Comparison of ENCODE assay signal across 16 cellular contexts in genomic region chr6:134394141-134394648, GRCh38.
"Had no signal": no experiment of that assay in that cellular context is flagged by ENCODE, and none has a peak within 500 bp of the region (broad histone marks: within the 10 kb centered on the region; RNA-seq: fewer than 3 reads in every experiment).

No MANE protein-coding gene starts in this region.

- ATAC-seq: activated CD8-positive, alpha-beta memory T cell treated with anti-CD3 and anti-CD28 coated beads, Interleukin-2, amount 10 ng/mL, durations not matched to agents 7 days and 5 days; body of pancreas; effector memory CD8-positive, alpha-beta T cell; naive thymus-derived CD8-positive, alpha-beta T cell; right lobe of liver; upper lobe of right lung had no signal

- H3K27me3 Mint-ChIP-seq: activated CD8-positive, alpha-beta memory T cell treated with anti-CD3 and anti-CD28 coated beads, Interleukin-2, amount 10 ng/mL, durations not matched to agents 7 days and 5 days; effector memory CD8-positive, alpha-beta T cell; naive thymus-derived CD8-positive, alpha-beta T cell had no signal

- H3K4me3 Mint-ChIP-seq: activated CD8-positive, alpha-beta memory T cell treated with anti-CD3 and anti-CD28 coated beads, Interleukin-2, amount 10 ng/mL, durations not matched to agents 7 days and 5 days; activated naive CD8-positive, alpha-beta T cell treated with anti-CD3 and anti-CD28 coated beads, Interleukin-2, amount 10 ng/mL, durations not matched to agents 7 days and 5 days; effector memory CD8-positive, alpha-beta T cell; naive thymus-derived CD8-positive, alpha-beta T cell; T-helper 1 cell treated with Interleukin-12 subunit alpha and Interleukin-12 subunit beta and Interleukin-4 antibody, amounts not matched to agents 30 μg/mL and 1 μg/mL, for 36 hours had no signal

- H3K9me3 Mint-ChIP-seq: activated naive CD8-positive, alpha-beta T cell treated with anti-CD3 and anti-CD28 coated beads, Interleukin-2, amount 10 ng/mL, durations not matched to agents 7 days and 5 days; effector memory CD8-positive, alpha-beta T cell; naive thymus-derived CD8-positive, alpha-beta T cell; T-helper 1 cell treated with Interleukin-12 subunit alpha and Interleukin-12 subunit beta and Interleukin-4 antibody, amounts not matched to agents 30 μg/mL and 1 μg/mL, for 36 hours had no signal

- DNase-seq: activated CD4-positive, alpha-beta T cell treated with anti-CD3 and anti-CD28 coated beads, Interleukin-2, amount 50 U/mL, for 48 hours; activated CD8-positive, alpha-beta memory T cell treated with anti-CD3 and anti-CD28 coated beads, Interleukin-2, amount 10 ng/mL, durations not matched to agents 7 days and 5 days; activated naive CD8-positive, alpha-beta T cell treated with anti-CD3 and anti-CD28 coated beads, Interleukin-2, amount 10 ng/mL, durations not matched to agents 7 days and 5 days; body of pancreas; caudate nucleus; effector memory CD8-positive, alpha-beta T cell; gastrocnemius medialis; head of caudate nucleus; mesenchymal stem cell; naive thymus-derived CD8-positive, alpha-beta T cell; ovary; right lobe of liver; SJCRH30; stimulated activated CD4-positive, alpha-beta T cell treated with anti-CD3 and anti-CD28 coated beads, Interleukin-4, amount 100 ng/mL, for 1 hour; upper lobe of right lung had no signal

- H3K27ac Mint-ChIP-seq: activated CD8-positive, alpha-beta memory T cell treated with anti-CD3 and anti-CD28 coated beads, Interleukin-2, amount 10 ng/mL, durations not matched to agents 7 days and 5 days; activated naive CD8-positive, alpha-beta T cell treated with anti-CD3 and anti-CD28 coated beads, Interleukin-2, amount 10 ng/mL, durations not matched to agents 7 days and 5 days; effector memory CD8-positive, alpha-beta T cell; T-helper 1 cell treated with Interleukin-12 subunit alpha and Interleukin-12 subunit beta and Interleukin-4 antibody, amounts not matched to agents 30 μg/mL and 1 μg/mL, for 36 hours had no signal
